ENCODE assay signal across 14 cellular contexts in genomic region chr1:228268891-228269285, GRCh38.
"Had no signal": no experiment of that assay in that cellular context is flagged by ENCODE, and none has a peak within 500 bp of the region (broad histone marks: within the 10 kb centered on the region; RNA-seq: fewer than 3 reads in every experiment).

No MANE protein-coding gene starts in this region.

- H3K36me3 ChIP-seq: left lung had no signal

- H3K27me3 ChIP-seq: gastroesophageal sphincter, left lung, sigmoid colon had no signal

- H3K27ac ChIP-seq: epithelial cell of prostate, gastroesophageal sphincter, left lung, sigmoid colon had no signal

- H3K36me3 Mint-ChIP-seq: activated naive CD8-positive, alpha-beta T cell treated with anti-CD3 and anti-CD28 coated beads, Interleukin-2, amount 10 ng/mL, durations not matched to agents 7 days and 5 days had no signal

- H3K9me3 Mint-ChIP-seq: activated naive CD8-positive, alpha-beta T cell treated with anti-CD3 and anti-CD28 coated beads, Interleukin-2, amount 10 ng/mL, durations not matched to agents 7 days and 5 days; dendritic cell treated with granulocyte-macrophage colony-stimulating factor and Interleukin-4, amounts not matched to agents 40 ng/mL and 50 ng/mL, for 4 days; nephron progenitor cell had no signal

- H3K4me3 Mint-ChIP-seq: activated naive CD8-positive, alpha-beta T cell treated with anti-CD3 and anti-CD28 coated beads, Interleukin-2, amount 10 ng/mL, durations not matched to agents 7 days and 5 days; brain; dendritic cell treated with granulocyte-macrophage colony-stimulating factor and Interleukin-4, amounts not matched to agents 40 ng/mL and 50 ng/mL, for 4 days; nephron progenitor cell had no signal

- DNase-seq: activated naive CD4-positive, alpha-beta T cell; activated naive CD8-positive, alpha-beta T cell treated with anti-CD3 and anti-CD28 coated beads, Interleukin-2, amount 10 ng/mL, durations not matched to agents 7 days and 5 days; activated T-cell treated with anti-CD3 and anti-CD28 coated beads for 4 hours; effector memory CD4-positive, alpha-beta T cell; hippocampal formation; nephron progenitor cell; occipital lobe; sigmoid colon; stimulated activated CD4-positive, alpha-beta T cell treated with anti-CD3 and anti-CD28 coated beads, Interleukin-1b, Interleukin-23, amount 100 ng/mL, for 48 hours had no signal

- H3K4me3 ChIP-seq: gastroesophageal sphincter, left lung, sigmoid colon had no signal

- H3K27me3 Mint-ChIP-seq: activated naive CD8-positive, alpha-beta T cell treated with anti-CD3 and anti-CD28 coated beads, Interleukin-2, amount 10 ng/mL, durations not matched to agents 7 days and 5 days; brain; dendritic cell treated with granulocyte-macrophage colony-stimulating factor and Interleukin-4, amounts not matched to agents 40 ng/mL and 50 ng/mL, for 4 days had no signal

- H3K4me1 ChIP-seq: left lung had no signal

- H3K9me3 ChIP-seq: gastroesophageal sphincter, left lung, sigmoid colon had no signal

- H3K4me1 Mint-ChIP-seq: brain had no signal

- ATAC-seq: gastroesophageal sphincter had no signal

- H3K27ac Mint-ChIP-seq: activated naive CD8-positive, alpha-beta T cell treated with anti-CD3 and anti-CD28 coated beads, Interleukin-2, amount 10 ng/mL, durations not matched to agents 7 days and 5 days; brain; dendritic cell treated with granulocyte-macrophage colony-stimulating factor and Interleukin-4, amounts not matched to agents 40 ng/mL and 50 ng/mL, for 4 days had no signal
